24 cellular contexts compared by ENCODE assay signal in genomic region chr6:129542705-129543104, GRCh38.
"Had no signal": no experiment of that assay in that cellular context is flagged by ENCODE, and none has a peak within 500 bp of the region (broad histone marks: within the 10 kb centered on the region; RNA-seq: fewer than 3 reads in every experiment).

No MANE protein-coding gene starts in this region.

- H3K9me3 ChIP-seq: breast epithelium, esophagus muscularis mucosa, mucosa of descending colon, right atrium auricular region, suprapubic skin, tibial artery, upper lobe of right lung had no signal

- H3K27ac Mint-ChIP-seq: activated B cell treated with CpG ODN at 0.5 μM for 24 hours; activated naive CD4-positive, alpha-beta T cell treated with anti-CD3 and anti-CD28 coated beads, Interleukin-2, amount 50 U/mL, for 72 hours; activated T-cell treated with anti-CD3 and anti-CD28 coated beads, Interleukin-2, amount 50 U/mL, for 72 hours; natural killer cell treated with Interleukin-12 subunit alpha and Interleukin-12 subunit beta and Interleukin-15 and Interleukin-18, amount 100 ng/mL, for 72 hours; stimulated activated naive B cell treated with anti-CD40 and anti-IgM and Interleukin-4, amounts not matched to agents 10 μg/mL and 1 μg/mL and 100 μg/mL, for 72 hours had no signal

- H3K4me3 ChIP-seq: breast epithelium, esophagus muscularis mucosa, heart left ventricle, left ventricle myocardium inferior, lung, mucosa of descending colon, right atrium auricular region, smooth muscle cell, suprapubic skin, tibial artery, upper lobe of right lung had no signal

- H3K27ac ChIP-seq: breast epithelium, esophagus muscularis mucosa, foreskin keratinocyte, heart left ventricle, left ventricle myocardium inferior, right atrium auricular region, suprapubic skin, tibial artery, upper lobe of right lung had no signal

- H3K27me3 ChIP-seq: breast epithelium, esophagus muscularis mucosa, foreskin keratinocyte, heart left ventricle, right atrium auricular region, suprapubic skin, tibial artery, upper lobe of right lung had no signal

- H3K4me2 ChIP-seq: smooth muscle cell had no signal

- H3K4me1 Mint-ChIP-seq: activated B cell treated with CpG ODN at 0.5 μM for 24 hours; stimulated activated naive B cell treated with anti-CD40 and anti-IgM and Interleukin-4, amounts not matched to agents 10 μg/mL and 1 μg/mL and 100 μg/mL, for 72 hours had no signal

- H3K36me3 ChIP-seq: breast epithelium, esophagus muscularis mucosa, left ventricle myocardium inferior, right atrium auricular region, suprapubic skin, tibial artery, upper lobe of right lung had no signal

- H3K27me3 Mint-ChIP-seq: activated B cell treated with CpG ODN at 0.5 μM for 24 hours had no signal

- H3K4me1 ChIP-seq: breast epithelium, esophagus muscularis mucosa, foreskin keratinocyte, heart left ventricle, left ventricle myocardium inferior, right atrium auricular region, suprapubic skin, tibial artery, upper lobe of right lung had no signal

- H3K9me3 Mint-ChIP-seq: activated B cell treated with CpG ODN at 0.5 μM for 24 hours; activated T-cell treated with anti-CD3 and anti-CD28 coated beads, Interleukin-2, amount 50 U/mL, for 72 hours; natural killer cell treated with Interleukin-12 subunit alpha and Interleukin-12 subunit beta and Interleukin-15 and Interleukin-18, amount 100 ng/mL, for 72 hours; stimulated activated naive B cell treated with anti-CD40 and anti-IgM and Interleukin-4, amounts not matched to agents 10 μg/mL and 1 μg/mL and 100 μg/mL, for 72 hours had no signal

- H3K4me3 Mint-ChIP-seq: activated B cell treated with CpG ODN at 0.5 μM for 24 hours; activated T-cell treated with anti-CD3 and anti-CD28 coated beads, Interleukin-2, amount 50 U/mL, for 72 hours; natural killer cell treated with Interleukin-12 subunit alpha and Interleukin-12 subunit beta and Interleukin-15 and Interleukin-18, amount 100 ng/mL, for 72 hours; stimulated activated naive B cell treated with anti-CD40 and anti-IgM and Interleukin-4, amounts not matched to agents 10 μg/mL and 1 μg/mL and 100 μg/mL, for 72 hours had no signal

- DNase-seq: activated B cell treated with CpG ODN at 0.5 μM for 24 hours; activated naive CD4-positive, alpha-beta T cell; activated T-cell treated with anti-CD3 and anti-CD28 coated beads for 4 hours; activated T-cell treated with anti-CD3 and anti-CD28 coated beads, Interleukin-2, amount 50 U/mL, for 72 hours; central memory CD4-positive, alpha-beta T cell; foreskin keratinocyte; heart left ventricle; left ventricle myocardium inferior; mesendoderm; mucosa of descending colon; stimulated activated CD4-positive, alpha-beta T cell treated with anti-CD3 and anti-CD28 coated beads, Interleukin-1b, Interleukin-23, amount 100 ng/mL, for 48 hours; stimulated activated CD4-positive, alpha-beta T cell treated with anti-CD3 and anti-CD28 coated beads, Interleukin-4, amount 100 ng/mL, for 4 hours; stimulated activated CD8-positive, alpha-beta memory T cell treated with anti-CD3 and anti-CD28 coated beads, Interleukin-4, amount 100 ng/mL, for 48 hours; stimulated activated naive B cell treated with anti-CD40 and anti-IgM and Interleukin-4, amounts not matched to agents 10 μg/mL and 1 μg/mL and 100 μg/mL, for 72 hours; tibial artery; upper lobe of right lung had no signal

- H3K36me3 Mint-ChIP-seq: activated naive CD4-positive, alpha-beta T cell treated with anti-CD3 and anti-CD28 coated beads, Interleukin-2, amount 50 U/mL, for 72 hours; natural killer cell treated with Interleukin-12 subunit alpha and Interleukin-12 subunit beta and Interleukin-15 and Interleukin-18, amount 100 ng/mL, for 72 hours; stimulated activated naive B cell treated with anti-CD40 and anti-IgM and Interleukin-4, amounts not matched to agents 10 μg/mL and 1 μg/mL and 100 μg/mL, for 72 hours had no signal
